8 cellular contexts compared by ENCODE assay signal in genomic region chr3:193055352-193055751, GRCh38.
"Had no signal": no experiment of that assay in that cellular context is flagged by ENCODE, and none has a peak within 500 bp of the region (broad histone marks: within the 10 kb centered on the region; RNA-seq: fewer than 3 reads in every experiment).

No MANE protein-coding gene starts in this region.

- H3K4me3 ChIP-seq: K562 had no signal

- H3K36me3 Mint-ChIP-seq: IgD-negative memory B cell had no signal

- H3K4me3 Mint-ChIP-seq: IgD-negative memory B cell had no signal

- ATAC-seq: HepG2, K562 had no signal

- DNase-seq: IMR-90, KBM-7, KG1 had no signal

- H3K27ac Mint-ChIP-seq: IgD-negative memory B cell had no signal

- H3K27ac ChIP-seq: HL-60, KMS-11 had no signal

- H3K4me2 ChIP-seq: KMS-11 had no signal

- H3K9ac ChIP-seq: KMS-11 had no signal

- H3K4me1 Mint-ChIP-seq: IgD-negative memory B cell had no signal
